In genomic region chr5:102498271-102499034, GRCh38 we compare ENCODE assay signal across 37 cellular contexts. TPM values are rescaled to one million over a fixed set of nuclear protein-coding genes. Genes with fewer than 3 reads are reported as not detected.
"Had no signal": no experiment of that assay in that cellular context is flagged by ENCODE, and none has a peak within 500 bp of the region (broad histone marks: within the 10 kb centered on the region; RNA-seq: fewer than 3 reads in every experiment).

SLCO6A1 (minus strand) TSS chr5:102499001; CDS start chr5:102498844, 157 bp downstream.

- H3K4me3 ChIP-seq: gastroesophageal sphincter, left lung, lower lobe of right lung, mucosa of descending colon, ovary, prostate gland, smooth muscle cell, thoracic aorta, vagina had no signal

- H3K36me3 ChIP-seq: gastroesophageal sphincter, left lung, lower lobe of right lung, neutrophil, ovary, prostate gland, thoracic aorta, vagina had no signal

- H3K9me3 Mint-ChIP-seq: activated CD4-positive, alpha-beta memory T cell treated with anti-CD3 and anti-CD28 coated beads for 36 hours; activated naive CD4-positive, alpha-beta T cell treated with anti-CD3 and anti-CD28 coated beads, Interleukin-2, amount 50 U/mL, for 24 hours; activated naive CD8-positive, alpha-beta T cell treated with anti-CD3 and anti-CD28 coated beads, Interleukin-2, amount 50 U/mL, for 24 hours; effector memory CD8-positive, alpha-beta T cell; natural killer cell treated with Interleukin-12 subunit alpha and Interleukin-12 subunit beta and Interleukin-15 and Interleukin-18, amount 100 ng/mL, for 72 hours; stimulated activated naive B cell treated with anti-CD40 and anti-IgM and Interleukin-4, amounts not matched to agents 10 μg/mL and 1 μg/mL and 100 μg/mL, for 72 hours; T-helper 1 cell treated with Interleukin-12 subunit alpha and Interleukin-12 subunit beta and Interleukin-4 antibody, amounts not matched to agents 30 μg/mL and 1 μg/mL, for 36 hours had no signal

- H3K27me3 Mint-ChIP-seq: activated CD4-positive, alpha-beta memory T cell treated with anti-CD3 and anti-CD28 coated beads for 36 hours; activated naive CD4-positive, alpha-beta T cell treated with anti-CD3 and anti-CD28 coated beads, Interleukin-2, amount 50 U/mL, for 24 hours; activated naive CD8-positive, alpha-beta T cell treated with anti-CD3 and anti-CD28 coated beads, Interleukin-2, amount 50 U/mL, for 24 hours; effector memory CD8-positive, alpha-beta T cell; natural killer cell treated with Interleukin-12 subunit alpha and Interleukin-12 subunit beta and Interleukin-15 and Interleukin-18, amount 100 ng/mL, for 72 hours; stimulated activated naive B cell treated with anti-CD40 and anti-IgM and Interleukin-4, amounts not matched to agents 10 μg/mL and 1 μg/mL and 100 μg/mL, for 72 hours; type B pancreatic cell had no signal

- H3K27ac Mint-ChIP-seq: activated CD4-positive, alpha-beta memory T cell treated with anti-CD3 and anti-CD28 coated beads for 36 hours; activated naive CD4-positive, alpha-beta T cell treated with anti-CD3 and anti-CD28 coated beads, Interleukin-2, amount 50 U/mL, for 24 hours; activated naive CD8-positive, alpha-beta T cell treated with anti-CD3 and anti-CD28 coated beads, Interleukin-2, amount 50 U/mL, for 24 hours; effector memory CD8-positive, alpha-beta T cell; natural killer cell treated with Interleukin-12 subunit alpha and Interleukin-12 subunit beta and Interleukin-15 and Interleukin-18, amount 100 ng/mL, for 72 hours; stimulated activated naive B cell treated with anti-CD40 and anti-IgM and Interleukin-4, amounts not matched to agents 10 μg/mL and 1 μg/mL and 100 μg/mL, for 72 hours; T-helper 1 cell treated with Interleukin-12 subunit alpha and Interleukin-12 subunit beta and Interleukin-4 antibody, amounts not matched to agents 30 μg/mL and 1 μg/mL, for 36 hours; type B pancreatic cell had no signal

- H3K27ac ChIP-seq: gastroesophageal sphincter, left lung, lower lobe of right lung, neutrophil, ovary, prostate gland, thoracic aorta, vagina, VCaP had no signal

- H3K4me3 Mint-ChIP-seq: activated CD4-positive, alpha-beta memory T cell treated with anti-CD3 and anti-CD28 coated beads for 36 hours; activated naive CD4-positive, alpha-beta T cell treated with anti-CD3 and anti-CD28 coated beads, Interleukin-2, amount 50 U/mL, for 24 hours; activated naive CD8-positive, alpha-beta T cell treated with anti-CD3 and anti-CD28 coated beads, Interleukin-2, amount 50 U/mL, for 24 hours; effector memory CD8-positive, alpha-beta T cell; natural killer cell treated with Interleukin-12 subunit alpha and Interleukin-12 subunit beta and Interleukin-15 and Interleukin-18, amount 100 ng/mL, for 72 hours; stimulated activated naive B cell treated with anti-CD40 and anti-IgM and Interleukin-4, amounts not matched to agents 10 μg/mL and 1 μg/mL and 100 μg/mL, for 72 hours; T-helper 1 cell treated with Interleukin-12 subunit alpha and Interleukin-12 subunit beta and Interleukin-4 antibody, amounts not matched to agents 30 μg/mL and 1 μg/mL, for 36 hours; type B pancreatic cell had no signal

- DNase-seq: activated CD4-positive, alpha-beta memory T cell treated with anti-CD3 and anti-CD28 coated beads for 36 hours; activated CD4-positive, alpha-beta T cell treated with anti-CD3 and anti-CD28 coated beads for 48 hours; activated CD8-positive, alpha-beta memory T cell treated with anti-CD3 and anti-CD28 coated beads, Interleukin-2, amount 50 U/mL, for 4 hours; activated naive CD8-positive, alpha-beta T cell treated with anti-CD3 and anti-CD28 coated beads, Interleukin-2, amount 50 U/mL, for 24 hours; activated T-cell treated with anti-CD3 and anti-CD28 coated beads, Interleukin-2, amount 50 U/mL, for 1 hour; amygdala; caudate nucleus; cortex of kidney; effector memory CD8-positive, alpha-beta T cell; head of caudate nucleus; hippocampal formation; lower lobe of right lung; mesenchymal stem cell; mucosa of descending colon; ovary; stimulated activated CD4-positive, alpha-beta T cell treated with anti-CD3 and anti-CD28 coated beads, Interleukin-1b, Interleukin-23, amount 100 ng/mL, for 48 hours; stimulated activated CD4-positive, alpha-beta T cell treated with anti-CD3 and anti-CD28 coated beads, Interleukin-4, amount 100 ng/mL, for 4 hours; stimulated activated CD8-positive, alpha-beta memory T cell treated with anti-CD3 and anti-CD28 coated beads, Interleukin-4, amount 100 ng/mL, for 48 hours; stimulated activated naive B cell treated with anti-CD40 and anti-IgM and Interleukin-4, amounts not matched to agents 10 μg/mL and 1 μg/mL and 100 μg/mL, for 72 hours; T-helper 9 cell had no signal

- ATAC-seq: activated CD4-positive, CD25-positive, alpha-beta regulatory T cell treated with anti-CD3 and anti-CD28 coated beads, Interleukin-2, amount 50 U/mL, for 24 hours; activated naive CD8-positive, alpha-beta T cell treated with anti-CD3 and anti-CD28 coated beads, Interleukin-2, amount 50 U/mL, for 24 hours; effector memory CD8-positive, alpha-beta T cell; gastroesophageal sphincter; left lung; lower lobe of right lung; mucosa of descending colon; natural killer cell treated with Interleukin-12 subunit alpha and Interleukin-12 subunit beta and Interleukin-15 and Interleukin-18, amount 100 ng/mL, for 72 hours; stimulated activated naive B cell treated with anti-CD40 and anti-IgM and Interleukin-4, amounts not matched to agents 10 μg/mL and 1 μg/mL and 100 μg/mL, for 72 hours had no signal

- H3K36me3 Mint-ChIP-seq: activated CD4-positive, alpha-beta memory T cell treated with anti-CD3 and anti-CD28 coated beads for 36 hours; activated naive CD4-positive, alpha-beta T cell treated with anti-CD3 and anti-CD28 coated beads, Interleukin-2, amount 50 U/mL, for 24 hours; natural killer cell treated with Interleukin-12 subunit alpha and Interleukin-12 subunit beta and Interleukin-15 and Interleukin-18, amount 100 ng/mL, for 72 hours; stimulated activated naive B cell treated with anti-CD40 and anti-IgM and Interleukin-4, amounts not matched to agents 10 μg/mL and 1 μg/mL and 100 μg/mL, for 72 hours; type B pancreatic cell had no signal

- H3K4me1 ChIP-seq: gastroesophageal sphincter, left lung, lower lobe of right lung, prostate gland, vagina had no signal

- H3K4me2 ChIP-seq: smooth muscle cell had no signal

- H3K9me3 ChIP-seq: gastroesophageal sphincter, left lung, lower lobe of right lung, mucosa of descending colon, neutrophil, ovary, prostate gland, thoracic aorta, vagina had no signal

- H3K4me1 Mint-ChIP-seq: activated naive CD4-positive, alpha-beta T cell treated with anti-CD3 and anti-CD28 coated beads, Interleukin-2, amount 50 U/mL, for 24 hours; activated naive CD8-positive, alpha-beta T cell treated with anti-CD3 and anti-CD28 coated beads, Interleukin-2, amount 50 U/mL, for 24 hours; stimulated activated naive B cell treated with anti-CD40 and anti-IgM and Interleukin-4, amounts not matched to agents 10 μg/mL and 1 μg/mL and 100 μg/mL, for 72 hours had no signal

- H3K27me3 ChIP-seq: gastroesophageal sphincter, left lung, neutrophil, ovary, vagina had no signal

RNA-seq across cellular contexts. Expression of gene SLCO6A1, which starts in this region (rescaled TPM):
- total RNA-seq: activated CD4-positive, alpha-beta memory T cell treated with anti-CD3 and anti-CD28 coated beads for 36 hours; activated CD8-positive, alpha-beta memory T cell treated with anti-CD3 and anti-CD28 coated beads for 36 hours; endothelial cell of umbilical vein; fibroblast of lung; gastroesophageal sphincter; left lung; lower lobe of right lung; mucosa of descending colon; myocyte; natural killer cell treated with Interleukin-12 subunit alpha and Interleukin-12 subunit beta and Interleukin-15 and Interleukin-18, amount 100 ng/mL, for 72 hours; ovary; thoracic aorta; vagina had no signal
